In the genomic region with DNA sequence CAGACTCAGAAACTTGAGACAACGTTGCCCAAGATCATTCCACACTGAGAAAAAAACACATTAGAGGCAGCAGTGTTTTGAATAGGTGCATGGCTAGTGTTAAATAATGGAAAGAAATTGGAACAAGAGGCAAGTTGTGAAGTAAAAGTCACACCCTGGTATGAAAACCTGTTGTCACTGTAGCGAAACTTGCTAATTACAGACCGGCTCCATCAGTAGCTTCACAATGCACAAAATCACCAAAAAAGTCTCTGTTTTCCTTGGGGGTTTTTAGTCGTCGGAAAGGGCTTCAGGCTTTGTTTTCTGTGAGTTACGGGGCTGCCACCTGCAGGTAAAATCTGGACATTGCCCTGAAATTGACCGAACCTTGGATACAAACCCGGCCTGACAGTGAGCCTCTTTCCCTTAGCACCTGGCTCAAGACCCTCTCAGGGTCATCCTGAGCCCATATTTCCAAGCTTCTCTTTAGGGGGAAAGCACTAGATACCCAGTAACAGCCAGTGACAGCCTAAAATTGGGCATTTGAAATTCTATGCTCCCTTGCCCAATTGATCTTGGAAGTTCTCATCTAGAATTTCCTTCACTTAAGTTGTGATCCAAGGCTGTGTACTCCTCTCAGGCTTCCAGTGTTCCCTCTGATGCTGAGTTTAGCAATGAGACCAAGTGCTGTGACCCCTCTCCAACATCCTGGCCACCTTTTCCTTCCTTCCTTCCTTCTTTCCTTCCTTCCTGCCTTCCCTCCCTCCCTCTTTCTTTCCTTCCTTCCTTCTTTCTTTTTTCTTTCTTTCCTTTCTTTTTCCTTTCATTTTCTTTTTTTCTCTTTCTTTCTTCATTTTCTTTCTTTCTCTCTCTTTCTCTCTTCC, we compare ENCODE assay signal across 8 cellular contexts.
DNase-seq lines count a peak whose midpoint lies in the region; ATAC-seq and TF ChIP-seq lines count a peak whose summit lies in the region.

No MANE protein-coding gene starts in this region.

- H3K36me3 ChIP-seq in mucosa of rectum (ENCODE audit: control insufficient read depth in 2 of 2, insufficient read depth in 2 of 2, low read length in 2 of 2): no peaks in the 10 kb centered on the region

- TF ChIP-seq POLR2A in GM18505 (IDR thresholded peaks at IDR 0.05; ENCODE audit: borderline replicate concordance, extremely low read depth, insufficient read depth, insufficient read length): no peak

- peaks cover 35% of the 10 kb centered on the region for H3K4me1 Mint-ChIP-seq in stimulated activated memory B cell treated with anti-CD40 and anti-IgM and Interleukin-4, amounts not matched to agents 10 μg/mL and 1 μg/mL and 100 μg/mL, for 72 hours

- no peaks in the 10 kb centered on the region for H3K36me3 Mint-ChIP-seq in stimulated activated memory B cell treated with anti-CD40 and anti-IgM and Interleukin-4, amounts not matched to agents 10 μg/mL and 1 μg/mL and 100 μg/mL, for 72 hours

- peaks cover 24% of the 10 kb centered on the region for H3K27me3 Mint-ChIP-seq in stimulated activated memory B cell treated with anti-CD40 and anti-IgM and Interleukin-4, amounts not matched to agents 10 μg/mL and 1 μg/mL and 100 μg/mL, for 72 hours

- no peak overlapping the region for H3K4me3 ChIP-seq in epithelial cell of esophagus (ENCODE audit: low read length)
- H3K4me3 ChIP-seq in mucosa of rectum (ENCODE audit: low read length in 2 of 2): peak overlapping the region; percentile 22 to 46

- ATAC-seq in stimulated activated memory B cell treated with anti-CD40 and anti-IgM and Interleukin-4, amounts not matched to agents 10 μg/mL and 1 μg/mL and 100 μg/mL, for 72 hours: peak; percentile 80
- ATAC-seq in GM18505 (IDR thresholded peaks at IDR 0.05; ENCODE audit: unreplicated experiment): no peak

- H3K27me3 ChIP-seq in mucosa of rectum (ENCODE audit: control insufficient read depth in 2 of 2, insufficient read depth in 2 of 2, low read length in 2 of 2): no peaks in the 10 kb centered on the region

- H3K4me1 ChIP-seq in mucosa of rectum (ENCODE audit: control insufficient read depth in 2 of 2, insufficient read depth in 2 of 2, low read length in 2 of 2): peaks cover 0 to 6% of the 10 kb centered on the region in 2 donors

- peak overlapping the region; percentile 60 for H3K27ac Mint-ChIP-seq in stimulated activated memory B cell treated with anti-CD40 and anti-IgM and Interleukin-4, amounts not matched to agents 10 μg/mL and 1 μg/mL and 100 μg/mL, for 72 hours

- H3K9me3 ChIP-seq in mucosa of rectum (ENCODE audit: control insufficient read depth in 2 of 2, low read length in 2 of 2): no peaks in the 10 kb centered on the region

- DNase-seq in GDM1 (lab: John Stamatoyannopoulos, UW): peak; percentile 70
- DNase-seq in HUDEP-2 (lab: John Stamatoyannopoulos, UW; ENCODE audit: unreplicated experiment in 76 of 76): peak in 59 of 76 experiments; percentile 9 to 75 (median 38)
- peak; percentile 48 to 67 for DNase-seq in NOMO-1 (lab: John Stamatoyannopoulos, UW; ENCODE audit: unreplicated experiment in 2 of 2)
- DNase-seq in activated CD8-positive, alpha-beta memory T cell treated with anti-CD3 and anti-CD28 coated beads for 48 hours (ENCODE audit: low read depth in 2 of 3, low spot score in 2 of 3): peak in 2 of 3 experiments; percentile 45 to 47
- peak; percentile 74 for DNase-seq in epithelial cell of esophagus (ENCODE audit: low read depth)

- no peaks in the 10 kb centered on the region for H3K9me3 Mint-ChIP-seq in stimulated activated memory B cell treated with anti-CD40 and anti-IgM and Interleukin-4, amounts not matched to agents 10 μg/mL and 1 μg/mL and 100 μg/mL, for 72 hours

- peak overlapping the region in 1 of 2 donors; percentile 45 for H3K9ac ChIP-seq in mucosa of rectum (ENCODE audit: low read depth in 1 of 2, low read length in 2 of 2)

- peak; percentile 87 for TF ChIP-seq CTCF in epithelial cell of esophagus (IDR thresholded peaks at IDR 0.05; ENCODE audit: insufficient read depth, low read depth, low read length, missing control alignments)

- no peak overlapping the region for H3K27ac ChIP-seq in mucosa of rectum (ENCODE audit: low read depth in 2 of 2, low read length in 2 of 2)

- peak overlapping the region; percentile 52 for H3K4me3 Mint-ChIP-seq in stimulated activated memory B cell treated with anti-CD40 and anti-IgM and Interleukin-4, amounts not matched to agents 10 μg/mL and 1 μg/mL and 100 μg/mL, for 72 hours
